Comparison of ENCODE assay signal across 8 cellular contexts in the genomic region with DNA sequence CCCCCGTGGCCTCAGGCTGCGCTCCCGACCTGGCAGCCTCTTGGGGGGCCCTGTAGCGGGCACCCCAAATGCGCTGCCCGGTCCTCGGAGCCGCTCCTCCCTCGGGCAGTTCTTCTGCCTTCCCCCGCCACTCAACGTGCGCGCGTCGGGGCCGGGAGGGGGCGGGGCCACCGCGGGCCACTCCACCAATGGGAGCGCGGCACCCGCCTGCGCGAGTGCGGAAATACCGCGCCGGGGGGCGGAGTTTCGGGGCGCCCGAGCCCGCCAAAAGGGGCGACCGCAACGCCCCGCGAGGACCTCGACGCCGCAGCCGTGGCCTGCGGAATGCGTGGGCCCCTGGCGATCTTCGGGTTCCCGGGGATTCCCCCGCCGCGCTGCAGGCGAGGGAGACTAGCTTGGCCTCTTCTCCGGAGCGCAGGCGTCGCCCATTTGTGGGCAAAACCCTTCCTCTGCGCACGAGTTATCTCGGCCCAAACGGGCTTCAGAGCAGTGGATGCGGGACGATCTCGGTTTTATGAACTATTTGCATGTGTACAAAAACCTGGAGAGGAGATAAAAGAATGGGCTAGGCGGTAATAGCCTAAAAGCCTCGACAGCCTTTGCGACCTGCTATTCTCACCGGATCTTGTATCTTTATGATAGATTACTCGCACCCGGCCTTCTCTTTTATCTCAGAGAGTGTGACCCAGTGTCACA. TPM values are rescaled to one million over a fixed set of nuclear protein-coding genes. Genes with fewer than 3 reads are reported as not detected.
DNase-seq lines count a peak whose midpoint lies in the region; ATAC-seq and TF ChIP-seq lines count a peak whose summit lies in the region.

A gene with protein sequence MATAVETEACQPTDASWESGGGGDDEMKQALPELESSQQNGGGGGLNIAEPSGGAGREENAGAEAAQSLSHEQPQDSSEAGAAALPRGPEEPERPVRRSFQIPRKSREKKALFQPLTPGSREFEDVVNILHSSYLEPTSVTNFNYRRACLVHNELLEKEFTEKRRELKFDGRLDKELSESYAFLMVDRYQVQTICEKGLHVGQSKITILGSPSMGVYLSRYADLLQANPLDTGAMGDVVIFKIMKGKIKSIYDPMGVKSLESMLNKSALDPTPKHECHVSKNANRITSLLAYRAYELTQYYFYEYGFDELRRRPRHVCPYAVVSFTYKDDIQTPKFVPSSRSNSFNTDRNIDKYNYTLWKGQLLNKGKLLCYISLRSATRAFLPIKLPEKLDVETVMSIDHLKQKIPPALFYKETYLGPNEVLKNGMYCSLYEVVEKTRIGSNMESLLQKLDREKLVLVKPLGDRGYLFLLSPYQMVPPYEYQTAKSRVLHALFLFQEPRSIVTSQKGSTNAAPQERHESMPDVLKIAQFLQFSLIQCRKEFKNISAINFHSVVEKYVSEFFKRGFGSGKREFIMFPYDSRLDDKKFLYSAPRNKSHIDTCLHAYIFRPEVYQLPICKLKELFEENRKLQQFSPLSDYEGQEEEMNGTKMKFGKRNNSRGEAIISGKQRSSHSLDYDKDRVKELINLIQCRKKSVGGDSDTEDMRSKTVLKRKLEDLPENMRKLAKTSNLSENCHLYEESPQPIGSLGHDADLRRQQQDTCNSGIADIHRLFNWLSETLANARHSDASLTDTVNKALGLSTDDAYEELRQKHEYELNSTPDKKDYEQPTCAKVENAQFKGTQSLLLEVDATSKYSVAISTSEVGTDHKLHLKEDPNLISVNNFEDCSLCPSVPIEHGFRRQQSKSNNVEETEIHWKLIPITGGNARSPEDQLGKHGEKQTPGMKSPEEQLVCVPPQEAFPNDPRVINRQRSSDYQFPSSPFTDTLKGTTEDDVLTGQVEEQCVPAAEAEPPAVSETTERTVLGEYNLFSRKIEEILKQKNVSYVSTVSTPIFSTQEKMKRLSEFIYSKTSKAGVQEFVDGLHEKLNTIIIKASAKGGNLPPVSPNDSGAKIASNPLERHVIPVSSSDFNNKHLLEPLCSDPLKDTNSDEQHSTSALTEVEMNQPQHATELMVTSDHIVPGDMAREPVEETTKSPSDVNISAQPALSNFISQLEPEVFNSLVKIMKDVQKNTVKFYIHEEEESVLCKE (N-terminal part only) (minus strand): TSS at position 144 of the 696 bp plus-strand sequence. CDS start 259 bp downstream, outside the sequence.

- H3K4me3 Mint-ChIP-seq in neural progenitor cell = peak within 1 kb of the TSS; percentile 93

- peaks cover 43% of the 10 kb centered on the region for H3K79me2 ChIP-seq in neural progenitor cell (ENCODE audit: low read depth)

- H3K36me3 ChIP-seq in HUES6 (ENCODE audit: control insufficient read depth, insufficient read depth, low read length) = peaks cover 4% of the 10 kb centered on the region; the same call in 1 of the 2 replicates
- H3K36me3 ChIP-seq in neural progenitor cell = peaks cover 7% of the 10 kb centered on the region
- no peaks in the 10 kb centered on the region for H3K36me3 ChIP-seq in stomach smooth muscle (ENCODE audit: control insufficient read depth in 2 of 2, insufficient read depth in 2 of 2, low read length in 2 of 2)

- peak within 1 kb of the TSS; percentile 95 for H2AFZ ChIP-seq in neural progenitor cell (replicated peaks)

- H3K4me2 ChIP-seq in neural progenitor cell = peak within 1 kb of the TSS; percentile 82

- H3K4me3 ChIP-seq in HUES6 (ENCODE audit: low read depth, low read length) = peak within 1 kb of the TSS; percentile 89
- H3K4me3 ChIP-seq in foreskin fibroblast (ENCODE audit: low read depth in 1 of 2, low read length in 2 of 2) = peak within 1 kb of the TSS; percentile 80 to 86
- H3K4me3 ChIP-seq in neural progenitor cell = peak within 1 kb of the TSS; percentile 75
- peak within 1 kb of the TSS; percentile 72 to 81 for H3K4me3 ChIP-seq in stomach smooth muscle (ENCODE audit: low read length in 2 of 2)

- TF ChIP-seq CTCF in foreskin fibroblast (IDR thresholded peaks at IDR 0.05; ENCODE audit: low read depth, low read length) (no peak), neural progenitor cell (IDR thresholded peaks at IDR 0.05) (no peak)

- H3F3A ChIP-seq in neural progenitor cell (ENCODE audit: low read depth) = peaks cover 18% of the 10 kb centered on the region

- peaks cover 40% of the 10 kb centered on the region for H3K36me3 Mint-ChIP-seq in neural progenitor cell

- H3K9ac ChIP-seq in HUES6 (ENCODE audit: low read length) (peak within 1 kb of the TSS; percentile 96), neural progenitor cell (peak within 1 kb of the TSS; percentile 59), stomach smooth muscle (ENCODE audit: low read length in 2 of 2) (peak within 1 kb of the TSS; percentile 93)

- peaks cover 13% of the 10 kb centered on the region; the same call in 1 of the 2 replicates for H3K27me3 ChIP-seq in HUES6 (ENCODE audit: control insufficient read depth, insufficient read depth, low read length)
- peaks cover 7% of the 10 kb centered on the region for H3K27me3 ChIP-seq in neural progenitor cell
- H3K27me3 ChIP-seq in stomach smooth muscle (ENCODE audit: control insufficient read depth in 1 of 2, insufficient read depth in 2 of 2, low read length in 2 of 2) = no peaks in the 10 kb centered on the region

- DNase-seq in DMS53 (lab: John Stamatoyannopoulos, UW) (peak; percentile 83), SHP77 treated with DMSO at 0.1 percent for 48 hours (lab: John Stamatoyannopoulos, UW) (peak; percentile 40), foreskin fibroblast (peak; percentile 79 to 93), neural progenitor cell (ENCODE audit: low spot score) (peak; percentile 74)
- peak; percentile 78 for DNase-seq in activated gamma-delta T cell treated with anti-CD3 and anti-CD28 coated beads, Interleukin-2, amount 50 U/mL, for 16 hours (ENCODE audit: low read depth)

- peaks cover 12% of the 10 kb centered on the region for H3K9me3 ChIP-seq in HUES6 (ENCODE audit: control insufficient read depth, insufficient read depth, low read depth, low read length)
- H3K9me3 ChIP-seq in neural progenitor cell (ENCODE audit: low read depth) = peaks cover 10% of the 10 kb centered on the region
- H3K9me3 ChIP-seq in stomach smooth muscle (ENCODE audit: control insufficient read depth in 2 of 2, low read length in 2 of 2) = no peaks in the 10 kb centered on the region

- H3K9me3 Mint-ChIP-seq in neural progenitor cell = peaks cover 33% of the 10 kb centered on the region

- H3K27ac ChIP-seq in HUES6 (ENCODE audit: low read depth, low read length) (peak within 1 kb of the TSS; percentile 100), neural progenitor cell (peak within 1 kb of the TSS; percentile 87), stomach smooth muscle (ENCODE audit: low read length) (peak within 1 kb of the TSS; percentile 95)

- peak; percentile 83 for ATAC-seq in GM21381 (IDR thresholded peaks at IDR 0.05; ENCODE audit: unreplicated experiment)

- H3K4me1 ChIP-seq in HUES6 (ENCODE audit: control insufficient read depth, insufficient read depth, low read length) = peaks cover 23% of the 10 kb centered on the region
- peaks cover 29% of the 10 kb centered on the region for H3K4me1 ChIP-seq in neural progenitor cell
- peaks cover 4% of the 10 kb centered on the region for H3K4me1 ChIP-seq in stomach smooth muscle (ENCODE audit: control insufficient read depth, insufficient read depth, low read length)

- peaks cover 14% of the 10 kb centered on the region for H3K4me1 Mint-ChIP-seq in neural progenitor cell

- no peaks in the 10 kb centered on the region for H3K27me3 Mint-ChIP-seq in neural progenitor cell (ENCODE audit: insufficient read depth, low read depth)

- peaks cover 29% of the 10 kb centered on the region for H4K20me1 ChIP-seq in neural progenitor cell (ENCODE audit: low read depth)

- H3K27ac Mint-ChIP-seq in neural progenitor cell = peak within 1 kb of the TSS; percentile 95

RNA-seq across cellular contexts. Expression of the gene that starts here (rescaled TPM):
- total RNA-seq in neural progenitor cell (ENCODE audit: low replicate concordance) = 76.6 and 141 TPM in 2 replicates

Comparison
In these comparisons a context has a peak if more than half of its experiments do, and no peak if none do; other contexts are left out.
1. Peak in every context shown above with its lines: DNase-seq, ATAC-seq, H3K4me3 ChIP-seq and H3K27ac ChIP-seq.